8 cellular contexts compared by ENCODE assay signal in the genomic region with DNA sequence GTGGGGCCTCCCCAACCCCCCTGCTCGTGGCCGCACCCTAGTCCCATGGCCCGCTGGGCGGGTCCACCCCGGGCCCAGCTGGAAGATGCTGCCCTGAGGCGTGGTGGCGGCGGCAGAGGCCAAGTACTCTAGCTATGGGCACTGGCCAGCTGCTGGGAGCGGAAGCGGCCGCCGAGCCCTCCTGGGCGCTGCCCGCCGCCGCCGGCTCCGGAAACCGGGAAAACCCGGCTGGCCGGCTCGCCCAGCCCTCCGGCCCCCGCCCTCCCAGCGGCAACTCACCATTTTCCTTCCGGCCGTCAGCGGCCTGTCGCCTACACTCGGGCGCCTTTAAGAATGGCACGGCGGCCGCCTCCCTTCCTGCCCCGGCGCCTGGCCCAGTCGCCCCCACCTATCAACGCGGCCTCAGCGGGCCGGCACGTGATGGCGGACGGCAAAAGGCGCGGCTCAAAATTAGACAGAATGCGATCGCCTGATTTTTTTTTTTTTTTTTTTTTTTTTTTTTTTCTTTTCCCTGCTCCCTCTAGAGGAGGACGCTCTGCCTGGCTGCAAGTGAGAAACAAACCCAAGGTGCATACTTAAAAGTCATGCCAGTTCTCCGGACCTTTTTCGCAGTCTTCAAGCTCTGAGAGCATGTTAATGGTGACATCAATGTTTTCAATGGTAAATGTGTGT. TPM values are rescaled to one million over a fixed set of nuclear protein-coding genes. Genes with fewer than 3 reads are reported as not detected.
DNase-seq lines count a peak whose midpoint lies in the region; ATAC-seq and TF ChIP-seq lines count a peak whose summit lies in the region.

GMFB (minus strand) TSS at position 335 of the 672 bp plus-strand sequence; CDS start at position 282, 53 bp downstream.

- H3K27ac Mint-ChIP-seq in HFFc6: peak within 1 kb of the TSS; percentile 80
- H3K27ac Mint-ChIP-seq in activated naive CD4-positive, alpha-beta T cell treated with anti-CD3 and anti-CD28 coated beads for 36 hours: peak within 1 kb of the TSS; percentile 88

- H3K4me3 ChIP-seq in GM08714 (ENCODE audit: low read length) (peak within 1 kb of the TSS; percentile 69), gastroesophageal sphincter (peak within 1 kb of the TSS; percentile 77 to 84), suprapubic skin (peak within 1 kb of the TSS; percentile 91)

- H3K9me3 ChIP-seq in gastroesophageal sphincter (no peaks in the 10 kb centered on the region), suprapubic skin (no peaks in the 10 kb centered on the region)

- peak within 1 kb of the TSS; percentile 85 for H3K4me3 Mint-ChIP-seq in HFFc6
- H3K4me3 Mint-ChIP-seq in activated naive CD4-positive, alpha-beta T cell treated with anti-CD3 and anti-CD28 coated beads for 36 hours: peak within 1 kb of the TSS; percentile 85

- no peak for TF ChIP-seq EP300 in gastroesophageal sphincter (IDR thresholded peaks at IDR 0.05)
- no peak for TF ChIP-seq EP300 in suprapubic skin (IDR thresholded peaks at IDR 0.05)

- H3K4me1 Mint-ChIP-seq in HFFc6 (ENCODE audit: low read depth): peaks cover 57% of the 10 kb centered on the region
- H3K4me1 Mint-ChIP-seq in activated naive CD4-positive, alpha-beta T cell treated with anti-CD3 and anti-CD28 coated beads for 36 hours (ENCODE audit: low read depth): peaks cover 54% of the 10 kb centered on the region

- H3K4me1 ChIP-seq in gastroesophageal sphincter (peaks cover 0 to 49% (median 8%) of the 10 kb centered on the region in 3 donors), suprapubic skin (peaks cover 50% of the 10 kb centered on the region)

- TF ChIP-seq CTCF in HFFc6 (IDR thresholded peaks at IDR 0.05): peak; percentile 73
- TF ChIP-seq CTCF in gastroesophageal sphincter (IDR thresholded peaks at IDR 0.05): peak; percentile 17 to 62 (median 27)
- peak; percentile 14 to 31 for TF ChIP-seq CTCF in suprapubic skin (IDR thresholded peaks at IDR 0.05)

- H3K9me3 Mint-ChIP-seq in HFFc6: no peaks in the 10 kb centered on the region
- no peaks in the 10 kb centered on the region for H3K9me3 Mint-ChIP-seq in activated naive CD4-positive, alpha-beta T cell treated with anti-CD3 and anti-CD28 coated beads for 36 hours

- H3K36me3 ChIP-seq in gastroesophageal sphincter: no peaks in the 10 kb centered on the region
- no peaks in the 10 kb centered on the region for H3K36me3 ChIP-seq in suprapubic skin

- peak; percentile 98 for ATAC-seq in gastroesophageal sphincter

- TF ChIP-seq POLR2A in gastroesophageal sphincter (IDR thresholded peaks at IDR 0.05): peak; percentile 77 to 83
- peak; percentile 22 to 68 for TF ChIP-seq POLR2A in suprapubic skin (IDR thresholded peaks at IDR 0.05)

- CTCF ChIA-PET in activated naive CD4-positive, alpha-beta T cell treated with anti-CD3 and anti-CD28 coated beads for 36 hours (lab: Charles Lee): interaction anchor here (0.5 to 2.4 kb wide), 12 partner anchors 15 to 381 kb away, joined by 3 to 13 read pairs (median 4); partner anchors contain the start of genes CGRRF1 and SAMD4A

- peak; percentile 91 for DNase-seq in HFFc6
- DNase-seq in NAMALWA (ENCODE audit: low spot score): peak; percentile 79
- DNase-seq in SK-N-DZ (ENCODE audit: low spot score): peak; percentile 87
- peak; percentile 91 for DNase-seq in activated naive CD4-positive, alpha-beta T cell treated with anti-CD3 and anti-CD28 coated beads for 36 hours
- peak; percentile 7 to 92 (median 81) for DNase-seq in nucleus accumbens (lab: John Stamatoyannopoulos, UW)
- DNase-seq in suprapubic skin (ENCODE audit: low spot score in 2 of 2): peak; percentile 94 to 95

- peak within 1 kb of the TSS; percentile 86 to 96 (median 94) for H3K27ac ChIP-seq in gastroesophageal sphincter
- peak within 1 kb of the TSS; percentile 92 for H3K27ac ChIP-seq in suprapubic skin

- peaks cover 31% of the 10 kb centered on the region for H3K36me3 Mint-ChIP-seq in HFFc6 (ENCODE audit: low read depth)
- H3K36me3 Mint-ChIP-seq in activated naive CD4-positive, alpha-beta T cell treated with anti-CD3 and anti-CD28 coated beads for 36 hours (ENCODE audit: low read depth): peaks cover 1% of the 10 kb centered on the region

- intact Hi-C loops in activated naive CD4-positive, alpha-beta T cell treated with anti-CD3 and anti-CD28 coated beads for 36 hours (cut with micrococcal nuclease): loop anchor here (1.0 to 5.0 kb wide), 6 partner anchors 21 to 539 kb away; partner anchors contain the start of genes CGRRF1, CNIH1, SOCS4 and WDHD1

- 0 to 1% methylated on average over 3 to 20 of the region's 51 CpGs for WGBS in gastroesophageal sphincter (ENCODE audit: low coverage in 1 of 2), 2 donors
- under 1% methylated on average over 21 of the region's 51 CpGs for WGBS in suprapubic skin

- peaks cover 2% of the 10 kb centered on the region for H3K27me3 Mint-ChIP-seq in HFFc6 (ENCODE audit: insufficient read depth)
- H3K27me3 Mint-ChIP-seq in activated naive CD4-positive, alpha-beta T cell treated with anti-CD3 and anti-CD28 coated beads for 36 hours (ENCODE audit: low read depth): no peaks in the 10 kb centered on the region

- no peaks in the 10 kb centered on the region for H3K27me3 ChIP-seq in gastroesophageal sphincter
- no peaks in the 10 kb centered on the region for H3K27me3 ChIP-seq in suprapubic skin

RNA-seq across cellular contexts. Expression of gene GMFB, which starts in this region (rescaled TPM):
- total RNA-seq in HFFc6 (2021; fragmentation: NEBNext Ultra II Directional; extraction: Animal tissue kit (Norgen Biotek cat#: 25700)): 10 to 100 TPM; 70.9 to 98.7 (median 77.1) TPM
- 59.8 and 77.5 TPM in 2 replicates for polyA plus RNA-seq in SK-N-DZ (2014; cell fraction: cytosol; rRNA removed)
- 34.4 and 37.6 TPM in 2 replicates for polyA plus RNA-seq in SK-N-DZ (2014; cell fraction: nucleus; rRNA removed)
- total RNA-seq in activated naive CD4-positive, alpha-beta T cell treated with anti-CD3 and anti-CD28 coated beads for 36 hours: 10 to 100 TPM; 29.5 to 33.4 TPM
- 10 to 100 TPM; 40.0 to 43.7 (median 42.3) TPM for total RNA-seq in gastroesophageal sphincter
- 10 to 100 TPM; 24.1 to 44.3 (median 26.6) TPM for total RNA-seq in suprapubic skin

Comparison
In these comparisons a context has a peak if more than half of its experiments do, and no peak if none do; other contexts are left out.
1. Peak in every context shown above with its lines: DNase-seq, ATAC-seq, H3K4me3 ChIP-seq and H3K27ac ChIP-seq.
2. CTCF ChIP-seq: peak in every context shown above with its lines; median percentile 73 in HFFc6; 27 in gastroesophageal sphincter; 22 in suprapubic skin.